Comparison of ENCODE assay signal across 1 cellular context in genomic region chr15:84980196-84981053, GRCh38.
A peak's percentile ranks its signal among the peaks of the same experiment; 100 is the strongest.
TF ChIP-seq lines count a peak whose summit lies in the region.

No MANE protein-coding gene starts in this region.

TF ChIP-seq in A549, 52 proteins besides CTCF, POLR2A, EP300 and RAD21 (continued from another document):
- TF ChIP-seq KDM1A (IDR thresholded peaks at IDR 0.05; ENCODE audit: low read depth) (no peak), CBX2 (IDR thresholded peaks at IDR 0.05; ENCODE audit: borderline replicate concordance, low read depth) (no peak), EHMT2 (IDR thresholded peaks at IDR 0.05; ENCODE audit: low read depth) (no peak), CBX8 (IDR thresholded peaks at IDR 0.05) (no peak), MAX (IDR thresholded peaks at IDR 0.05) (peak; percentile 87), ELK1 (IDR thresholded peaks at IDR 0.05; ENCODE audit: low read depth, low read length) (no peak), ZNF302 (CRISPR knock-in tag; IDR thresholded peaks at IDR 0.05) (no peak), ZC3H11A (IDR thresholded peaks at IDR 0.05) (no peak), FOSB (CRISPR knock-in tag; IDR thresholded peaks at IDR 0.05) (no peak), HEYL (CRISPR knock-in tag; IDR thresholded peaks at IDR 0.05) (no peak), ATOH8 (CRISPR knock-in tag; IDR thresholded peaks at IDR 0.05; ENCODE audit: low read depth) (0 out of 2 replicates have a peak, but pooled peaks have one; percentile 35), SREBF2 (IDR thresholded peaks at IDR 0.05) (no peak; the same call in 1 of the 2 replicates), JUNB (IDR thresholded peaks at IDR 0.05) (no peak), BHLHE40 (IDR thresholded peaks at IDR 0.05; ENCODE audit: low read depth, low read length) (no peak), HDAC2 (IDR thresholded peaks at IDR 0.05) (no peak), RCOR1 (IDR thresholded peaks at IDR 0.05; ENCODE audit: low read depth, low read length) (no peak), ZSCAN20 (CRISPR knock-in tag; IDR thresholded peaks at IDR 0.05) (no peak), HES2 (IDR thresholded peaks at IDR 0.05) (no peak), MAFK (IDR thresholded peaks at IDR 0.05; ENCODE audit: partially characterized antibody) (no peak), TFCP2L1 (CRISPR knock-in tag; IDR thresholded peaks at IDR 0.05) (no peak; the same call in 1 of the 2 replicates), MAZ (IDR thresholded peaks at IDR 0.05; ENCODE audit: borderline replicate concordance, low read depth, low read length) (no peak), NR3C1 (IDR thresholded peaks at IDR 0.05) (no peak), PHF8 (IDR thresholded peaks at IDR 0.05; ENCODE audit: borderline replicate concordance, low read depth) (peak; percentile 68; the same call in 1 of the 2 replicates), REST (IDR thresholded peaks at IDR 0.05) (no peak), SMC3 (IDR thresholded peaks at IDR 0.05) (no peak; the same call in 2 of the 3 replicates), USF2 (IDR thresholded peaks at IDR 0.05) (peak; percentile 64), JUN (IDR thresholded peaks at IDR 0.05) (peak; percentile 71 to 92; a peak in 3 of 5 replicates), RNF2 (IDR thresholded peaks at IDR 0.05; ENCODE audit: borderline replicate concordance, low read depth) (no peak)
